8 cellular contexts compared by ENCODE assay signal in genomic region chrX:1323315-1323714, GRCh38. TPM values are rescaled to one million over a fixed set of nuclear protein-coding genes. Genes with fewer than 3 reads are reported as not detected.
DNase-seq lines count a peak whose midpoint lies in the region; ATAC-seq and TF ChIP-seq lines count a peak whose summit lies in the region.

No MANE protein-coding gene starts in this region.

- H3K4me1 ChIP-seq in right atrium auricular region: no peaks in the 10 kb centered on the region
- H3K4me1 ChIP-seq in OCI-LY1 (ENCODE audit: insufficient read depth, low read length, severe bottlenecking): no peaks in the 10 kb centered on the region

- no peaks in the 10 kb centered on the region for H3K27me3 ChIP-seq in right atrium auricular region
- no peaks in the 10 kb centered on the region; the same call in 1 of the 2 replicates for H3K27me3 ChIP-seq in OCI-LY1 (ENCODE audit: insufficient read depth, low read length)

- H3K36me3 ChIP-seq in right atrium auricular region (no peaks in the 10 kb centered on the region), OCI-LY1 (ENCODE audit: insufficient read depth, low read length) (no peaks in the 10 kb centered on the region)

- H3K27me3 Mint-ChIP-seq in activated T-cell treated with anti-CD3 and anti-CD28 coated beads, Interleukin-2, amount 50 U/mL, for 4 hours (ENCODE audit: low read depth): peaks cover 6% of the 10 kb centered on the region

- TF ChIP-seq CTCF in right atrium auricular region (IDR thresholded peaks at IDR 0.05) (peak in 1 of 2 donors; percentile 51), OCI-LY1 (IDR thresholded peaks at IDR 0.05; ENCODE audit: low read length) (peak; percentile 48)

- H3K4me3 Mint-ChIP-seq in activated T-cell treated with anti-CD3 and anti-CD28 coated beads, Interleukin-2, amount 50 U/mL, for 4 hours: no peak overlapping the region

- no peak overlapping the region for H2AFZ ChIP-seq in OCI-LY1 (ENCODE audit: low read length)

- no peaks in the 10 kb centered on the region for H3K79me2 ChIP-seq in OCI-LY1 (ENCODE audit: insufficient read depth, low read length)

- H3K4me3 ChIP-seq in right atrium auricular region: no peak overlapping the region
- H3K4me3 ChIP-seq in OCI-LY1 (ENCODE audit: low read depth, low read length, poor library complexity, severe bottlenecking): no peak overlapping the region

- no peaks in the 10 kb centered on the region for H3K36me3 Mint-ChIP-seq in activated T-cell treated with anti-CD3 and anti-CD28 coated beads, Interleukin-2, amount 50 U/mL, for 4 hours (ENCODE audit: insufficient read depth)

- DNase-seq in Right ventricle myocardium superior (peak; percentile 64), right atrium auricular region (ENCODE audit: low spot score) (no peak), iPS DF 4.7 (ENCODE audit: extremely low read depth, low spot score) (peak; percentile 82), foreskin melanocyte (no peak)
- peak; percentile 32 for DNase-seq in activated T-cell treated with anti-CD3 and anti-CD28 coated beads, Interleukin-2, amount 50 U/mL, for 4 hours
- DNase-seq in stimulated activated CD8-positive, alpha-beta memory T cell treated with anti-CD3 and anti-CD28 coated beads, Interleukin-2, amount 100 ng/mL, for 1 hour (ENCODE audit: low read depth in 2 of 2): peak; percentile 8 to 23

- no peak overlapping the region for H3K9ac ChIP-seq in OCI-LY1 (ENCODE audit: low read length)

- no peaks in the 10 kb centered on the region for H3K9me3 Mint-ChIP-seq in activated T-cell treated with anti-CD3 and anti-CD28 coated beads, Interleukin-2, amount 50 U/mL, for 4 hours

- peaks cover 9% of the 10 kb centered on the region for H3K4me1 Mint-ChIP-seq in activated T-cell treated with anti-CD3 and anti-CD28 coated beads, Interleukin-2, amount 50 U/mL, for 4 hours (ENCODE audit: low read depth)

- intact Hi-C loops in Right ventricle myocardium superior (cut with DNase I): no loop called here

- H3K4me2 ChIP-seq in OCI-LY1 (ENCODE audit: low read length): no peak overlapping the region

- H3K9me3 ChIP-seq in right atrium auricular region: no peaks in the 10 kb centered on the region
- no peaks in the 10 kb centered on the region for H3K9me3 ChIP-seq in OCI-LY1 (ENCODE audit: low read length)

- no peaks in the 10 kb centered on the region for H3F3A ChIP-seq in OCI-LY1 (ENCODE audit: insufficient read depth, low read length)

- H3K9me2 ChIP-seq in OCI-LY1 (ENCODE audit: low read depth, low read length): no peaks in the 10 kb centered on the region

- H4K20me1 ChIP-seq in OCI-LY1 (ENCODE audit: insufficient read depth, low read length): no peaks in the 10 kb centered on the region

- ATAC-seq in Right ventricle myocardium superior (ENCODE audit: poor library complexity): peak; percentile 34
- peak; percentile 64 for ATAC-seq in HG03045 (IDR thresholded peaks at IDR 0.05; ENCODE audit: unreplicated experiment)
- ATAC-seq in activated T-cell treated with anti-CD3 and anti-CD28 coated beads, Interleukin-2, amount 50 U/mL, for 4 hours: peak; percentile 46 to 63

- H3K27ac ChIP-seq in right atrium auricular region: no peak overlapping the region
- no peak overlapping the region for H3K27ac ChIP-seq in OCI-LY1 (ENCODE audit: low read depth, low read length, poor library complexity, severe bottlenecking)

RNA-seq across cellular contexts. Expression of gene IL3RA, which starts 13.3 kb away (rescaled TPM):
- total RNA-seq in Right ventricle myocardium superior: 6.4 TPM
- total RNA-seq in right atrium auricular region: 1 to 10 TPM; 2.4 to 3.2 TPM
- under 1 TPM; 0.34 to 0.76 (median 0.76) TPM for total RNA-seq in activated T-cell treated with anti-CD3 and anti-CD28 coated beads, Interleukin-2, amount 50 U/mL, for 4 hours

RNA-seq across cellular contexts. Expression of gene CSF2RA, which starts 54.7 kb away (rescaled TPM):
- total RNA-seq in Right ventricle myocardium superior (2.9 TPM), right atrium auricular region (1 to 10 TPM in 1 of 2 donors, under 1 TPM in 1; 0.26 to 3.1 TPM)
- under 1 TPM; 0.20 to 0.98 (median 0.69) TPM for total RNA-seq in activated T-cell treated with anti-CD3 and anti-CD28 coated beads, Interleukin-2, amount 50 U/mL, for 4 hours

Comparison
In these comparisons a context has a peak if more than half of its experiments do, and no peak if none do; other contexts are left out.
1. DNase-seq: peak in Right ventricle myocardium superior (single experiment), activated T-cell treated with anti-CD3 and anti-CD28 coated beads, Interleukin-2, amount 50 U/mL, for 4 hours (single experiment), iPS DF 4.7 (single experiment) and stimulated activated CD8-positive, alpha-beta memory T cell treated with anti-CD3 and anti-CD28 coated beads, Interleukin-2, amount 100 ng/mL, for 1 hour (2 of 2); none in right atrium auricular region (single experiment) and foreskin melanocyte (single experiment).
2. Peak in every context shown above with its lines, with median percentiles within 50 percentile points of each other: ATAC-seq.